ENCODE assay signal across 7 cellular contexts in genomic region chr9:64774813-64775793, GRCh38.
DNase-seq lines count a peak whose midpoint lies in the region; ATAC-seq and TF ChIP-seq lines count a peak whose summit lies in the region.
"Not testable (repeated sequence)": the region's sequence is repeated elsewhere in the genome, so short reads cannot be mapped to it uniquely, and the experiment has no call there.

No MANE protein-coding gene starts in this region.

- H3K36me3 ChIP-seq in GM23338 (ENCODE audit: insufficient read depth); Peyer's patch; colonic mucosa; left ventricle myocardium inferior; skeletal muscle satellite cell (ENCODE audit: insufficient read depth, low read length): not testable (repeated sequence)

- not testable (repeated sequence) for ATAC-seq in GM23338; naive thymus-derived CD8-positive, alpha-beta T cell

- not testable (repeated sequence) for TF ChIP-seq CTCF in GM23338 (conservative IDR thresholded peaks at IDR 0.05; ENCODE audit: low read depth in 2 of 2); Peyer's patch (IDR thresholded peaks at IDR 0.05); colonic mucosa (IDR thresholded peaks at IDR 0.05); left ventricle myocardium inferior (IDR thresholded peaks at IDR 0.05; ENCODE audit: borderline replicate concordance)

- H3K9me3 Mint-ChIP-seq in GM23338; activated T-cell treated with anti-CD3 and anti-CD28 coated beads, Interleukin-2, amount 50 U/mL, for 24 hours; naive thymus-derived CD8-positive, alpha-beta T cell: not testable (repeated sequence)

- not testable (repeated sequence) for H3K27me3 Mint-ChIP-seq in GM23338 (ENCODE audit: insufficient read depth, low read depth, poor library complexity)
- peaks cover 13% of the 10 kb centered on the region for H3K27me3 Mint-ChIP-seq in activated T-cell treated with anti-CD3 and anti-CD28 coated beads, Interleukin-2, amount 50 U/mL, for 24 hours
- H3K27me3 Mint-ChIP-seq in naive thymus-derived CD8-positive, alpha-beta T cell = peaks cover 3 to 23% (median 6%) of the 10 kb centered on the region in 5 donors

- not testable (repeated sequence) for H3K27ac Mint-ChIP-seq in GM23338; activated T-cell treated with anti-CD3 and anti-CD28 coated beads, Interleukin-2, amount 50 U/mL, for 24 hours; naive thymus-derived CD8-positive, alpha-beta T cell

- H3K9ac ChIP-seq in colonic mucosa (ENCODE audit: low read depth in 2 of 2, low read length in 2 of 2); skeletal muscle satellite cell (ENCODE audit: low read depth, low read length): not testable (repeated sequence)

- H3K79me2 ChIP-seq in GM23338 (replicated peaks; ENCODE audit: insufficient read depth) = not testable (repeated sequence)

- H3K9me3 ChIP-seq in Peyer's patch; colonic mucosa; left ventricle myocardium inferior (replicated peaks); skeletal muscle satellite cell (replicated peaks; ENCODE audit: low read length): not testable (repeated sequence)

- H3K4me1 ChIP-seq in GM23338 (ENCODE audit: insufficient read depth); Peyer's patch; colonic mucosa; left ventricle myocardium inferior; skeletal muscle satellite cell (ENCODE audit: control insufficient read depth, insufficient read depth, low read length): not testable (repeated sequence)

- H3K4me2 ChIP-seq in GM23338 = not testable (repeated sequence)
- H3K4me2 ChIP-seq in skeletal muscle satellite cell (ENCODE audit: low read length) = peak overlapping the region; percentile 54

- not testable (repeated sequence) for TF ChIP-seq POLR2A in Peyer's patch (IDR thresholded peaks at IDR 0.05)

- H3K36me3 Mint-ChIP-seq in GM23338 (ENCODE audit: low read depth); activated T-cell treated with anti-CD3 and anti-CD28 coated beads, Interleukin-2, amount 50 U/mL, for 24 hours (ENCODE audit: low read depth); naive thymus-derived CD8-positive, alpha-beta T cell: not testable (repeated sequence)

- H3F3A ChIP-seq in GM23338 (replicated peaks; ENCODE audit: low read depth) = not testable (repeated sequence)

- H4K20me1 ChIP-seq in GM23338 (replicated peaks; ENCODE audit: insufficient read depth) = not testable (repeated sequence)

- H3K27me3 ChIP-seq in GM23338 (ENCODE audit: insufficient read depth) = peaks cover 37% of the 10 kb centered on the region
- H3K27me3 ChIP-seq in Peyer's patch; colonic mucosa; left ventricle myocardium inferior (ENCODE audit: low read depth); skeletal muscle satellite cell (ENCODE audit: control insufficient read depth, insufficient read depth, low read length): not testable (repeated sequence)

- intact Hi-C loops in colonic mucosa (cut with DNase I); left ventricle myocardium inferior (cut with micrococcal nuclease): not testable (repeated sequence)

- POLR2A ChIA-PET in naive thymus-derived CD8-positive, alpha-beta T cell (lab: Charles Lee) = not testable (repeated sequence)

- not testable (repeated sequence) for H3K4me1 Mint-ChIP-seq in GM23338; activated T-cell treated with anti-CD3 and anti-CD28 coated beads, Interleukin-2, amount 50 U/mL, for 24 hours (ENCODE audit: low read depth); naive thymus-derived CD8-positive, alpha-beta T cell

- peak overlapping the region; percentile 32 for H3K4me3 Mint-ChIP-seq in GM23338
- peak overlapping the region; percentile 36 for H3K4me3 Mint-ChIP-seq in activated T-cell treated with anti-CD3 and anti-CD28 coated beads, Interleukin-2, amount 50 U/mL, for 24 hours
- H3K4me3 Mint-ChIP-seq in naive thymus-derived CD8-positive, alpha-beta T cell = peak overlapping the region in 7 of 10 donors; percentile 4 to 21 (median 7)

- DNase-seq in GM23338 (ENCODE audit: low spot score) (peak; percentile 43), Peyer's patch (peak; percentile 19 to 53 (median 47)), colonic mucosa (peak; percentile 32)
- not testable (repeated sequence) for DNase-seq in activated T-cell treated with anti-CD3 and anti-CD28 coated beads, Interleukin-2, amount 50 U/mL, for 24 hours; left ventricle myocardium inferior
- DNase-seq in naive thymus-derived CD8-positive, alpha-beta T cell = peak in 5 of 10 donors; percentile 0 to 51 (median 9)

- H3K9me2 ChIP-seq in GM23338 (ENCODE audit: insufficient read depth) = not testable (repeated sequence)

- H3K27ac ChIP-seq in GM23338 (ENCODE audit: low read depth); colonic mucosa; left ventricle myocardium inferior (replicated peaks): not testable (repeated sequence)
- peak overlapping the region in 2 of 4 donors; percentile 12 to 42 for H3K27ac ChIP-seq in Peyer's patch

- not testable (repeated sequence) for H2AFZ ChIP-seq in GM23338

- not testable (repeated sequence) for H3K4me3 ChIP-seq in GM23338; colonic mucosa; skeletal muscle satellite cell (ENCODE audit: low read length)
- H3K4me3 ChIP-seq in Peyer's patch (peak overlapping the region; percentile 37 to 52 (median 44)), left ventricle myocardium inferior (peak overlapping the region; percentile 30)

TF ChIP-seq in GM23338, 12 proteins besides CTCF, POLR2A, EP300 and RAD21:
- peak; percentile 74 for TF ChIP-seq EZH2 (IDR thresholded peaks at IDR 0.05; ENCODE audit: low read depth, unreplicated experiment)
